6 cellular contexts compared by ENCODE assay signal in the genomic region with DNA sequence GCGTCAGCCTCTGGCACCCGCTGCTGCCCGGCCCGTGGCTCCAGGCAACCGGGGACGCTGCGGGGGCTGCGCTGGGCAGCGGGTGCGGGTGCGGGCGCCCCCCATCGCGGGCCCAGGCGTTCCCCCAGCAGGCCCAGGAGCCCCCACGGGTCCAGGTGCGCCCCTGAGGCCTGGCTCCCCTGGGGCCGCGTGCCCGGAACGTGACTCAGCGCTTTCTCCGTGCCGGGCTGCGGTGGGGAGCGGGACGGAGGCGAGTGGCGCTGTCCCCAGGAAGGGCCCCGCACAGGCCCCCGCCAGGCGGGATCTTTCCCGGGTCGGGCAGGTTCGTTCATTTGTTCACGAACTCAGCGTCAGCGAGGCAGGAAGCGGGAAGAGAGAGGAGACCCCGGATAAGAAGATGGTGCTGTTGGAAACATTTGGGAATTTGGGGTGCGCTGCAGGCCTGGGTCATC. TPM values are rescaled to one million over a fixed set of nuclear protein-coding genes. Genes with fewer than 3 reads are reported as not detected.
A peak's percentile ranks its signal among the peaks of the same experiment; 100 is the strongest.
DNase-seq lines count a peak whose midpoint lies in the region; ATAC-seq and TF ChIP-seq lines count a peak whose summit lies in the region.

No MANE protein-coding gene starts in this region.

- 63% methylated on average over 6 of the region's 41 CpGs for WGBS in esophagus muscularis mucosa

- no peaks in the 10 kb centered on the region for H3K27me3 Mint-ChIP-seq in stimulated activated memory B cell treated with anti-CD40 and anti-IgM and Interleukin-4, amounts not matched to agents 10 μg/mL and 1 μg/mL and 100 μg/mL, for 72 hours

- TF ChIP-seq POLR2A in esophagus muscularis mucosa (IDR thresholded peaks at IDR 0.05; ENCODE audit: low read depth): no peak

- H3K27ac ChIP-seq in KOPT-K1 (ENCODE audit: low read depth, low read length, poor library complexity, severe bottlenecking) (peak overlapping the region; percentile 50), esophagus muscularis mucosa (replicated peaks in 1 of 4) (peak overlapping the region in 2 of 4 donors; percentile 37 to 45)

- no peaks in the 10 kb centered on the region for H3K9me3 Mint-ChIP-seq in stimulated activated memory B cell treated with anti-CD40 and anti-IgM and Interleukin-4, amounts not matched to agents 10 μg/mL and 1 μg/mL and 100 μg/mL, for 72 hours

- H3K36me3 ChIP-seq in KOPT-K1 (ENCODE audit: insufficient read depth, low read length): no peaks in the 10 kb centered on the region
- no peaks in the 10 kb centered on the region for H3K36me3 ChIP-seq in esophagus muscularis mucosa

- H3K27me3 ChIP-seq in esophagus muscularis mucosa: no peaks in the 10 kb centered on the region

- H3K4me1 Mint-ChIP-seq in stimulated activated memory B cell treated with anti-CD40 and anti-IgM and Interleukin-4, amounts not matched to agents 10 μg/mL and 1 μg/mL and 100 μg/mL, for 72 hours: peaks cover 38% of the 10 kb centered on the region

- intact Hi-C loops in esophagus muscularis mucosa (cut with DNase I): loop anchor here (1.0 to 10.0 kb wide), 2 partner anchors 60 to 273 kb away; no protein-coding TSS in a partner anchor

- DNase-seq in esophagus muscularis mucosa (ENCODE audit: extremely low spot score): no peak
- DNase-seq in stimulated activated naive CD4-positive, alpha-beta T cell treated with Interleukin-2 at 50 U/mL for 16 hours (lab: John Stamatoyannopoulos, UW): no peak

- H3K27ac Mint-ChIP-seq in stimulated activated memory B cell treated with anti-CD40 and anti-IgM and Interleukin-4, amounts not matched to agents 10 μg/mL and 1 μg/mL and 100 μg/mL, for 72 hours: peak overlapping the region; percentile 80

- H3K36me3 Mint-ChIP-seq in stimulated activated memory B cell treated with anti-CD40 and anti-IgM and Interleukin-4, amounts not matched to agents 10 μg/mL and 1 μg/mL and 100 μg/mL, for 72 hours: no peaks in the 10 kb centered on the region

- H3K4me1 ChIP-seq in esophagus muscularis mucosa: peaks cover 9 to 14% (median 12%) of the 10 kb centered on the region in 4 donors

- TF ChIP-seq EP300 in esophagus muscularis mucosa (IDR thresholded peaks at IDR 0.05): no peak

- peak overlapping the region; percentile 46 to 56 (median 50) for H3K4me3 ChIP-seq in esophagus muscularis mucosa

- peak; percentile 56 for ATAC-seq in stimulated activated memory B cell treated with anti-CD40 and anti-IgM and Interleukin-4, amounts not matched to agents 10 μg/mL and 1 μg/mL and 100 μg/mL, for 72 hours
- no peak for ATAC-seq in HG02970 (IDR thresholded peaks at IDR 0.05; ENCODE audit: low FRiP score, unreplicated experiment)
- no peak for ATAC-seq in GM21786 (IDR thresholded peaks at IDR 0.05; ENCODE audit: unreplicated experiment)

- no peaks in the 10 kb centered on the region for H3K9me3 ChIP-seq in KOPT-K1 (ENCODE audit: insufficient read depth, low read length, poor library complexity, severe bottlenecking)
- no peaks in the 10 kb centered on the region for H3K9me3 ChIP-seq in esophagus muscularis mucosa

- peak overlapping the region; percentile 64 for H3K4me3 Mint-ChIP-seq in stimulated activated memory B cell treated with anti-CD40 and anti-IgM and Interleukin-4, amounts not matched to agents 10 μg/mL and 1 μg/mL and 100 μg/mL, for 72 hours

- no peak for TF ChIP-seq CTCF in esophagus muscularis mucosa (IDR thresholded peaks at IDR 0.05)

RNA-seq across cellular contexts. Expression of gene EXOC7, which starts 18.4 kb away (rescaled TPM):
- 10 to 100 TPM; 65.2 to 94.4 (median 77.1) TPM for total RNA-seq in esophagus muscularis mucosa

RNA-seq across cellular contexts. Expression of gene FOXJ1, which starts 19.1 kb away (rescaled TPM):
- under 1 TPM in 1 of 4 donors, not detected in 3; 0.32 TPM for total RNA-seq in esophagus muscularis mucosa

RNA-seq across cellular contexts. Expression of gene ZACN, which starts 43.0 kb away (rescaled TPM):
- total RNA-seq in esophagus muscularis mucosa: under 1 TPM in 1 of 4 donors, not detected in 3; 0.13 TPM

RNA-seq across cellular contexts. Expression of gene GALR2, which starts 47.4 kb away (rescaled TPM):
- under 1 TPM in 1 of 4 donors, not detected in 3; 0.50 TPM for total RNA-seq in esophagus muscularis mucosa

RNA-seq across cellular contexts. Expression of gene SRP68, which starts 49.6 kb away (rescaled TPM):
- 10 to 100 TPM; 41.9 to 56.9 (median 50.0) TPM for total RNA-seq in esophagus muscularis mucosa
